9 cellular contexts compared by ENCODE assay signal in genomic region chr12:11727133-11727664, GRCh38.
DNase-seq lines count a peak whose midpoint lies in the region; TF ChIP-seq lines count a peak whose summit lies in the region.
"Had no signal": no experiment of that assay in that cellular context is flagged by ENCODE, and none has a peak within 500 bp of the region (broad histone marks: within the 10 kb centered on the region; RNA-seq: fewer than 3 reads in every experiment).

No MANE protein-coding gene starts in this region.

- H3K4me1 Mint-ChIP-seq in T-helper 2 cell treated with Interferon-gamma antibody and Interleukin-4, amounts not matched to agents 5 μg/mL and 100 μg/mL, for 36 hours (ENCODE audit: low read depth): peaks cover 47% of the 10 kb centered on the region

- TF ChIP-seq CTCF in GM13977 (IDR thresholded peaks at IDR 0.05; ENCODE audit: extremely low read depth, insufficient read depth, missing control alignments): no peak

- peaks cover 23% of the 10 kb centered on the region for H3K36me3 Mint-ChIP-seq in T-helper 2 cell treated with Interferon-gamma antibody and Interleukin-4, amounts not matched to agents 5 μg/mL and 100 μg/mL, for 36 hours (ENCODE audit: low read depth)

- no peaks in the 10 kb centered on the region for H3K9me3 Mint-ChIP-seq in T-helper 2 cell treated with Interferon-gamma antibody and Interleukin-4, amounts not matched to agents 5 μg/mL and 100 μg/mL, for 36 hours

- H3K4me3 ChIP-seq in GM08714 (ENCODE audit: low read length): peak overlapping the region; percentile 33; the same call in 1 of the 2 replicates

- in situ Hi-C loops in GM13977 (cut with MboI; ENCODE audit: low pct_unique_long_range_greater_than_20kb, low sequenced_read_pairs, unreplicated experiment): no loop called here

- no peaks in the 10 kb centered on the region for H3K27me3 Mint-ChIP-seq in T-helper 2 cell treated with Interferon-gamma antibody and Interleukin-4, amounts not matched to agents 5 μg/mL and 100 μg/mL, for 36 hours (ENCODE audit: low read depth)

- DNase-seq in T-helper 2 cell treated with Interferon-gamma antibody and Interleukin-4, amounts not matched to agents 5 μg/mL and 100 μg/mL, for 36 hours (ENCODE audit: low spot score): peak; percentile 46
- peak; percentile 21 for DNase-seq in activated naive CD8-positive, alpha-beta T cell treated with anti-CD3 and anti-CD28 coated beads, Interleukin-2, amount 50 U/mL, for 16 hours (ENCODE audit: low read depth, low spot score)
- peak in 3 of 4 experiments; percentile 6 to 54 (median 45) for DNase-seq in stimulated activated CD4-positive, alpha-beta T cell treated with anti-CD3 and anti-CD28 coated beads, Interleukin-1b, Interleukin-23, amount 100 ng/mL, for 24 hours (ENCODE audit: low read depth in 4 of 4, low spot score in 1 of 4)
- no peak for DNase-seq in mucosa of gallbladder (ENCODE audit: low spot score)
- no peak for DNase-seq in GM13977 (ENCODE audit: low spot score)
- no peak for DNase-seq in pons (ENCODE audit: low spot score)
- no peak for DNase-seq in NCI-H2227 (lab: John Stamatoyannopoulos, UW; ENCODE audit: unreplicated experiment)
- DNase-seq: KBM-7 had no signal

- no peak overlapping the region for H3K4me3 Mint-ChIP-seq in T-helper 2 cell treated with Interferon-gamma antibody and Interleukin-4, amounts not matched to agents 5 μg/mL and 100 μg/mL, for 36 hours

- peak overlapping the region; percentile 48 for H3K27ac Mint-ChIP-seq in T-helper 2 cell treated with Interferon-gamma antibody and Interleukin-4, amounts not matched to agents 5 μg/mL and 100 μg/mL, for 36 hours

Comparison
In these comparisons a context has a peak if more than half of its experiments do, and no peak if none do; other contexts are left out.
1. DNase-seq: peak in T-helper 2 cell treated with Interferon-gamma antibody and Interleukin-4, amounts not matched to agents 5 μg/mL and 100 μg/mL, for 36 hours (single experiment), activated naive CD8-positive, alpha-beta T cell treated with anti-CD3 and anti-CD28 coated beads, Interleukin-2, amount 50 U/mL, for 16 hours (single experiment) and stimulated activated CD4-positive, alpha-beta T cell treated with anti-CD3 and anti-CD28 coated beads, Interleukin-1b, Interleukin-23, amount 100 ng/mL, for 24 hours (3 of 4); none in mucosa of gallbladder (single experiment), GM13977 (single experiment), pons (single experiment) and NCI-H2227 (single experiment).